ENCODE assay signal across 9 cellular contexts in the genomic region with DNA sequence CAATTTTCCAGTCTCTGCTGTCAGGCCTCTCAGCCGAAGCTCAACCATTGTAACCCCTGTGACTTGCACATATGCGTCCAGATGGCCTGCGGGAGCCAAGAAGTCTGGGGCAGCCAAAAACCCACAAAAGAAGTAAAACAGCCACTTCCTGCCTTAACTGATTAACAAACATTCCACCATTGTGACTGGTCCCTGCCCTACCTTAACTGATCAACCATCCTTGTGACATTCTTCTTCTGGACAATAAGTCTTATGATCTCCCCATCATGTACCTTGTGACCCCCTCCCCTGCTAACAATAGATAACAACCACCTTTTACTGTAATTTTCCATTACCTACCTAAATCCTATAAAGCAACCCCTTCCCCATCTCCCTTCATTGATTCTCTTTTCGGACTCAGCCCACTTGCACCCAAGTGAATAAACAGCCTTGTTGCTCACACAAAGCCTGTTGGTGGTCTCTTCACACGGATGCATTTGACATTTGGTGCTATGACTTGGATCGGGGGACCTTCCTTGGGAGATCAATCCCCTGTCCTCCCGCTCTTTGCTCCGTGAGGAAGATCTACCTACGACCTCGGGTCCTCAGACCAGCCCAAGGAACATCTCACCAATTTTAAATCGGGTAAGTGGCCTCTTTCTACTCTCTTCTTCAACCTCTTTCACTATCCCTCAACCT. TPM values are rescaled to one million over a fixed set of nuclear protein-coding genes. Genes with fewer than 3 reads are reported as not detected.
DNase-seq lines count a peak whose midpoint lies in the region; ATAC-seq and TF ChIP-seq lines count a peak whose summit lies in the region.
"Had no signal": no experiment of that assay in that cellular context is flagged by ENCODE, and none has a peak within 500 bp of the region (broad histone marks: within the 10 kb centered on the region; RNA-seq: fewer than 3 reads in every experiment).

No MANE protein-coding gene starts in this region.

- CTCF ChIA-PET in CD8-positive, alpha-beta T cell (lab: Charles Lee) = no interaction called here

- H3K27me3 ChIP-seq in CD8-positive, alpha-beta T cell (ENCODE audit: insufficient read depth, low read length) = no peaks in the 10 kb centered on the region
- H3K27me3 ChIP-seq in mesendoderm (ENCODE audit: insufficient read depth, low read length, poor library complexity) = no peaks in the 10 kb centered on the region

- H4K5ac ChIP-seq in mesendoderm (ENCODE audit: low read length) = no peak overlapping the region

- no peak overlapping the region for H3K27ac ChIP-seq in CD8-positive, alpha-beta T cell (ENCODE audit: low read depth, low read length)
- no peak overlapping the region for H3K27ac ChIP-seq in mesendoderm (ENCODE audit: low read depth, low read length)

- peaks cover 31% of the 10 kb centered on the region for H3K79me2 ChIP-seq in mesendoderm (ENCODE audit: control insufficient read depth, insufficient read depth, low read length)

- no peak overlapping the region for H3K18ac ChIP-seq in mesendoderm (ENCODE audit: low read length)

- H2BK120ac ChIP-seq in mesendoderm (ENCODE audit: low read depth, low read length) = no peak overlapping the region

- no peak overlapping the region for H2AK5ac ChIP-seq in mesendoderm (ENCODE audit: low read length)

- DNase-seq in CD8-positive, alpha-beta T cell = no peak
- no peak for DNase-seq in activated naive CD8-positive, alpha-beta T cell treated with anti-CD3 and anti-CD28 coated beads for 36 hours
- DNase-seq in mesendoderm = peak; percentile 52
- DNase-seq in AG08395 (ENCODE audit: low spot score) = no peak
- no peak for DNase-seq in cortex of kidney (lab: John Stamatoyannopoulos, UW)
- DNase-seq: NCI-H187 treated with DMSO at 0.1 percent for 48 hours had no signal

- no peaks in the 10 kb centered on the region for H3K9me3 Mint-ChIP-seq in CD8-positive, alpha-beta T cell
- H3K9me3 Mint-ChIP-seq in IgD-negative memory B cell = no peaks in the 10 kb centered on the region
- no peaks in the 10 kb centered on the region for H3K9me3 Mint-ChIP-seq in activated naive CD8-positive, alpha-beta T cell treated with anti-CD3 and anti-CD28 coated beads for 36 hours

- H3K4me1 ChIP-seq in CD8-positive, alpha-beta T cell (ENCODE audit: insufficient read depth, low read length) = peaks cover 44% of the 10 kb centered on the region
- peaks cover 3% of the 10 kb centered on the region for H3K4me1 ChIP-seq in mesendoderm (ENCODE audit: control insufficient read depth, low read depth, low read length)

- peaks cover 49% of the 10 kb centered on the region for H3K4me1 Mint-ChIP-seq in CD8-positive, alpha-beta T cell (ENCODE audit: low read depth)
- peaks cover 25 to 39% (median 29%) of the 10 kb centered on the region in 3 donors for H3K4me1 Mint-ChIP-seq in IgD-negative memory B cell
- H3K4me1 Mint-ChIP-seq in activated naive CD8-positive, alpha-beta T cell treated with anti-CD3 and anti-CD28 coated beads for 36 hours = peaks cover 34% of the 10 kb centered on the region

- no peak for ATAC-seq in CD8-positive, alpha-beta T cell
- no peak for ATAC-seq in HG03039 (IDR thresholded peaks at IDR 0.05; ENCODE audit: unreplicated experiment)
- no peak for ATAC-seq in GM19467 (IDR thresholded peaks at IDR 0.05; ENCODE audit: unreplicated experiment)

- no peak overlapping the region for H3K4ac ChIP-seq in mesendoderm (ENCODE audit: low read depth, low read length)

- no peak overlapping the region for H3K23ac ChIP-seq in mesendoderm (ENCODE audit: low read length)

- intact Hi-C loops in CD8-positive, alpha-beta T cell (cut with DNase I, micrococcal nuclease) = loop anchor here in 1 of 2 experiments (5.0 kb wide), 1 partner anchor 336 kb away; a partner anchor contains a TSS

- POLR2A ChIA-PET in CD8-positive, alpha-beta T cell (lab: Charles Lee) = interaction anchor here (0.7 to 3.3 kb wide), 2 partner anchors 86 to 505 kb away, joined by 6 to 19 read pairs; a partner anchor contains a TSS

- no peak overlapping the region for H3K4me2 ChIP-seq in mesendoderm (ENCODE audit: low read length)

- H3K36me3 ChIP-seq in CD8-positive, alpha-beta T cell (ENCODE audit: insufficient read depth, low read length) = no peaks in the 10 kb centered on the region
- H3K36me3 ChIP-seq in mesendoderm (ENCODE audit: control insufficient read depth, insufficient read depth, low read length) = no peaks in the 10 kb centered on the region

- H3K4me3 Mint-ChIP-seq in CD8-positive, alpha-beta T cell = peak overlapping the region; percentile 96
- peak overlapping the region in 3 of 4 donors; percentile 37 to 94 (median 63) for H3K4me3 Mint-ChIP-seq in IgD-negative memory B cell
- H3K4me3 Mint-ChIP-seq in activated naive CD8-positive, alpha-beta T cell treated with anti-CD3 and anti-CD28 coated beads for 36 hours = peak overlapping the region; percentile 42

- WGBS in mesendoderm (ENCODE audit: extremely low coverage, insufficient coverage, low lambda C conversion rate) = no CpG with 5 or more reads among the region's 11 CpGs

- no peak overlapping the region for H2BK5ac ChIP-seq in mesendoderm (ENCODE audit: low read length)

- H3K79me1 ChIP-seq in mesendoderm (ENCODE audit: low read length) = peaks cover 18% of the 10 kb centered on the region

- no peak overlapping the region for H4K8ac ChIP-seq in mesendoderm (ENCODE audit: low read depth, low read length)

- no peak for TF ChIP-seq CTCF in CD8-positive, alpha-beta T cell (IDR thresholded peaks at IDR 0.05)

- no peaks in the 10 kb centered on the region for H3K9me3 ChIP-seq in CD8-positive, alpha-beta T cell (ENCODE audit: low read length)

- H2BK15ac ChIP-seq in mesendoderm (replicated peaks; ENCODE audit: low read depth) = no peak overlapping the region

- H3K9ac ChIP-seq in mesendoderm (ENCODE audit: low read length) = no peak overlapping the region

- peak overlapping the region; percentile 74 for H3K27ac Mint-ChIP-seq in CD8-positive, alpha-beta T cell
- H3K27ac Mint-ChIP-seq in IgD-negative memory B cell = peak overlapping the region in 1 of 3 donors; percentile 21
- peak overlapping the region; percentile 39 for H3K27ac Mint-ChIP-seq in activated naive CD8-positive, alpha-beta T cell treated with anti-CD3 and anti-CD28 coated beads for 36 hours

- no peak overlapping the region for H3K56ac ChIP-seq in mesendoderm (ENCODE audit: low read length)

- H3K27me3 Mint-ChIP-seq in CD8-positive, alpha-beta T cell (ENCODE audit: low read depth) = no peaks in the 10 kb centered on the region
- no peaks in the 10 kb centered on the region for H3K27me3 Mint-ChIP-seq in IgD-negative memory B cell
- H3K27me3 Mint-ChIP-seq in activated naive CD8-positive, alpha-beta T cell treated with anti-CD3 and anti-CD28 coated beads for 36 hours = no peaks in the 10 kb centered on the region

- peaks cover 15% of the 10 kb centered on the region for H3K36me3 Mint-ChIP-seq in CD8-positive, alpha-beta T cell
- H3K36me3 Mint-ChIP-seq in IgD-negative memory B cell = no peaks in the 10 kb centered on the region
- peaks cover 3% of the 10 kb centered on the region for H3K36me3 Mint-ChIP-seq in activated naive CD8-positive, alpha-beta T cell treated with anti-CD3 and anti-CD28 coated beads for 36 hours

- no peak overlapping the region for H3K4me3 ChIP-seq in CD8-positive, alpha-beta T cell (ENCODE audit: low read depth, low read length)
- no peak overlapping the region for H3K4me3 ChIP-seq in mesendoderm (ENCODE audit: low read length)

RNA-seq across cellular contexts. Expression of a gene that starts 1.3 kb away (rescaled TPM):
- 10 to 100 TPM; 72.2 to 76.3 TPM for total RNA-seq in CD8-positive, alpha-beta T cell
- 174 TPM for polyA plus RNA-seq in IgD-negative memory B cell
- 100 to 1,000 TPM; 196 to 211 TPM for total RNA-seq in activated naive CD8-positive, alpha-beta T cell treated with anti-CD3 and anti-CD28 coated beads for 36 hours
- polyA plus RNA-seq in mesendoderm (2013, experiment 1 of 2) = 307 TPM
- 298 TPM for polyA plus RNA-seq in mesendoderm (2013, experiment 2 of 2)

RNA-seq across cellular contexts. Expression of a gene that starts 17.3 kb away (rescaled TPM):
- not detected for total RNA-seq in CD8-positive, alpha-beta T cell
- not detected for polyA plus RNA-seq in IgD-negative memory B cell
- not detected for total RNA-seq in activated naive CD8-positive, alpha-beta T cell treated with anti-CD3 and anti-CD28 coated beads for 36 hours
- 0.04 TPM for polyA plus RNA-seq in mesendoderm (2013, experiment 1 of 2)
- not detected for polyA plus RNA-seq in mesendoderm (2013, experiment 2 of 2)

RNA-seq across cellular contexts. Expression of a gene that starts 57.9 kb away (rescaled TPM):
- under 1 TPM in 1 of 2 experiments, not detected in 1; 0.19 TPM for total RNA-seq in CD8-positive, alpha-beta T cell
- polyA plus RNA-seq in IgD-negative memory B cell = 0.30 TPM
- total RNA-seq in activated naive CD8-positive, alpha-beta T cell treated with anti-CD3 and anti-CD28 coated beads for 36 hours = under 1 TPM; 0.12 to 0.50 TPM
- 23.6 TPM for polyA plus RNA-seq in mesendoderm (2013, experiment 1 of 2)
- polyA plus RNA-seq in mesendoderm (2013, experiment 2 of 2) = 23.6 TPM

RNA-seq across cellular contexts. Expression of a gene that starts 58.5 kb away (rescaled TPM):
- total RNA-seq in CD8-positive, alpha-beta T cell = 10 to 100 TPM; 14.2 to 17.5 TPM
- polyA plus RNA-seq in IgD-negative memory B cell = 55.1 TPM
- total RNA-seq in activated naive CD8-positive, alpha-beta T cell treated with anti-CD3 and anti-CD28 coated beads for 36 hours = 10 to 100 TPM; 40.2 to 48.8 TPM
- polyA plus RNA-seq in mesendoderm (2013, experiment 1 of 2) = 90.9 TPM
- 84.1 TPM for polyA plus RNA-seq in mesendoderm (2013, experiment 2 of 2)

Comparison
In these comparisons a context has a peak if more than half of its experiments do, and no peak if none do; other contexts are left out.
1. H3K4me3 Mint-ChIP-seq: peak in every context shown above with its lines; median percentile 96 in CD8-positive, alpha-beta T cell; 63 in IgD-negative memory B cell; 42 in activated naive CD8-positive, alpha-beta T cell treated with anti-CD3 and anti-CD28 coated beads for 36 hours.